In the genomic region with DNA sequence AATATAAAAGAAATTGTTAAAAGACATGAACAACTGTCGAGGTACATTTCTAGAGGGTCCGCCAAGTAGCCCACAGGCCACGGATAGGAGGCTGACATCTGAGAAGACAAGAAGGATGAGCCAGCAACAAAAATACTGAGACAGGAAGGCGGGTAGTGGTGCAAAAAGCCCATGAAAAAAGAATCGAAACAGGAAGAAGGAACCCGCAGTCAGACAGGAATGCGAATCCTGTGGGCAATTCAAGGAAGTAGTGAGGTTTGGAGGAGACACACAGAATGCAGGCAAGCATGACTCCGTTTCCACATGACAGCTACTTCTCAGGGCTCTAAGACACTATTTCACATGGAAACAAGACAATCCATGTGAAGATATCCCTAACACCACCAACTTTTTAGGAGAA, we compare ENCODE assay signal across 8 cellular contexts.
DNase-seq lines count a peak whose midpoint lies in the region; ATAC-seq and TF ChIP-seq lines count a peak whose summit lies in the region.

No MANE protein-coding gene starts in this region.

- intact Hi-C loops in lower lobe of right lung (cut with DNase I): no loop called here

- peak overlapping the region; percentile 78 for H3K27ac ChIP-seq in lower lobe of right lung

- peak; percentile 58 for DNase-seq in GM12864 (ENCODE audit: low read depth)
- peak; percentile 26 to 82 for DNase-seq in SW 1271 (lab: John Stamatoyannopoulos, UW)
- no peak for DNase-seq in lower lobe of right lung
- no peak for DNase-seq in NCI-H2196 treated with DMSO at 0.1 percent for 48 hours (lab: John Stamatoyannopoulos, UW; ENCODE audit: unreplicated experiment)
- no peak for DNase-seq in NCI-H1105 (lab: John Stamatoyannopoulos, UW)
- no peak for DNase-seq in immature natural killer cell

- peaks cover 60% of the 10 kb centered on the region for H3K4me1 ChIP-seq in lower lobe of right lung

- H3K4me3 ChIP-seq in GM12864 (ENCODE audit: low read depth, low read length) (no peak overlapping the region), lower lobe of right lung (no peak overlapping the region)

- H3K4me3 Mint-ChIP-seq in immature natural killer cell: no peak overlapping the region

- H3K9me3 Mint-ChIP-seq in immature natural killer cell: peaks cover 0 to 2% (median 0%) of the 10 kb centered on the region in 6 donors

- H3K36me3 Mint-ChIP-seq in immature natural killer cell: no peaks in the 10 kb centered on the region

- peak overlapping the region in 2 of 6 donors; percentile 37 to 46 for H3K27ac Mint-ChIP-seq in immature natural killer cell

- H3K36me3 ChIP-seq in lower lobe of right lung: no peaks in the 10 kb centered on the region

- H3K4me1 Mint-ChIP-seq in immature natural killer cell: peaks cover 2 to 10% of the 10 kb centered on the region in 2 donors

- ATAC-seq in HG02885 (IDR thresholded peaks at IDR 0.05; ENCODE audit: poor library complexity, unreplicated experiment) (peak; percentile 46), lower lobe of right lung (peak; percentile 73 to 75), HG03159 (IDR thresholded peaks at IDR 0.05; ENCODE audit: unreplicated experiment) (no peak)

- TF ChIP-seq CTCF in GM12864 (IDR thresholded peaks at IDR 0.05; ENCODE audit: low read depth, low read length, missing control alignments): no peak
- TF ChIP-seq CTCF in lower lobe of right lung (IDR thresholded peaks at IDR 0.05): no peak

- no peaks in the 10 kb centered on the region for H3K27me3 ChIP-seq in lower lobe of right lung (ENCODE audit: low read depth)

- peaks cover 1 to 9% (median 3%) of the 10 kb centered on the region in 3 donors for H3K27me3 Mint-ChIP-seq in immature natural killer cell (ENCODE audit: low read depth in 3 of 3)

- no peaks in the 10 kb centered on the region for H3K9me3 ChIP-seq in lower lobe of right lung

Comparison
In these comparisons a context has a peak if more than half of its experiments do, and no peak if none do; other contexts are left out.
1. DNase-seq: peak in GM12864 (single experiment) and SW 1271 (2 of 2); none in lower lobe of right lung (single experiment), NCI-H2196 treated with DMSO at 0.1 percent for 48 hours (single experiment), NCI-H1105 (single experiment) and immature natural killer cell (0 of 3).